18 cellular contexts compared by ENCODE assay signal in genomic region chr14:92529895-92530294, GRCh38. TPM values are rescaled to one million over a fixed set of nuclear protein-coding genes. Genes with fewer than 3 reads are reported as not detected.
A peak's percentile ranks its signal among the peaks of the same experiment; 100 is the strongest.
DNase-seq lines count a peak whose midpoint lies in the region; ATAC-seq lines count a peak whose summit lies in the region.
"Had no signal": no experiment of that assay in that cellular context is flagged by ENCODE, and none has a peak within 500 bp of the region (broad histone marks: within the 10 kb centered on the region; RNA-seq: fewer than 3 reads in every experiment).

No MANE protein-coding gene starts in this region.

- H2AFZ ChIP-seq in trophoblast cell (ENCODE audit: insufficient read depth, low read length, poor library complexity), result no peak overlapping the region

- no peak overlapping the region for H4K91ac ChIP-seq in trophoblast cell (ENCODE audit: low read depth, low read length)

- H3K4me3 Mint-ChIP-seq in T-helper 2 cell treated with Interferon-gamma antibody and Interleukin-4, amounts not matched to agents 5 μg/mL and 100 μg/mL, for 36 hours, result no peak overlapping the region
- H3K4me3 Mint-ChIP-seq: activated B cell treated with CpG ODN at 0.5 μM for 24 hours; stimulated activated memory B cell treated with anti-CD40 and anti-IgM and Interleukin-4, amounts not matched to agents 10 μg/mL and 1 μg/mL and 100 μg/mL, for 72 hours had no signal

- no CpG with 5 or more reads among the region's 4 CpGs for WGBS in trophoblast cell (ENCODE audit: extremely low coverage, insufficient coverage, insufficient read length)

- no peak overlapping the region for H4K8ac ChIP-seq in trophoblast cell (ENCODE audit: low read depth, low read length)

- H3K4me3 ChIP-seq in trophoblast cell (ENCODE audit: low read depth, low read length), result no peak overlapping the region
- H3K4me3 ChIP-seq: lower lobe of right lung, smooth muscle cell, upper lobe of left lung had no signal

- H3K36me3 Mint-ChIP-seq in T-helper 2 cell treated with Interferon-gamma antibody and Interleukin-4, amounts not matched to agents 5 μg/mL and 100 μg/mL, for 36 hours (ENCODE audit: low read depth), result no peaks in the 10 kb centered on the region
- H3K36me3 Mint-ChIP-seq: stimulated activated memory B cell treated with anti-CD40 and anti-IgM and Interleukin-4, amounts not matched to agents 10 μg/mL and 1 μg/mL and 100 μg/mL, for 72 hours had no signal

- ATAC-seq in HG03139 (IDR thresholded peaks at IDR 0.05; ENCODE audit: unreplicated experiment), result no peak
- ATAC-seq: HCT116; lower lobe of right lung; stimulated activated memory B cell treated with anti-CD40 and anti-IgM and Interleukin-4, amounts not matched to agents 10 μg/mL and 1 μg/mL and 100 μg/mL, for 72 hours had no signal

- peaks cover 14% of the 10 kb centered on the region for H3K27me3 Mint-ChIP-seq in T-helper 2 cell treated with Interferon-gamma antibody and Interleukin-4, amounts not matched to agents 5 μg/mL and 100 μg/mL, for 36 hours (ENCODE audit: low read depth)
- H3K27me3 Mint-ChIP-seq: activated B cell treated with CpG ODN at 0.5 μM for 24 hours; stimulated activated memory B cell treated with anti-CD40 and anti-IgM and Interleukin-4, amounts not matched to agents 10 μg/mL and 1 μg/mL and 100 μg/mL, for 72 hours had no signal

- no peak overlapping the region for H2BK12ac ChIP-seq in trophoblast cell (ENCODE audit: low read length)

- no peak overlapping the region for H3K27ac ChIP-seq in trophoblast cell (ENCODE audit: low read depth, low read length)

- no peak overlapping the region for H2BK120ac ChIP-seq in trophoblast cell (ENCODE audit: insufficient read depth, low read length, poor library complexity)

- peaks cover 16% of the 10 kb centered on the region for H3K4me1 Mint-ChIP-seq in T-helper 2 cell treated with Interferon-gamma antibody and Interleukin-4, amounts not matched to agents 5 μg/mL and 100 μg/mL, for 36 hours (ENCODE audit: low read depth)

- H3K36me3 ChIP-seq in trophoblast cell (ENCODE audit: control insufficient read depth in 1 of 2, insufficient read depth in 2 of 2, low read length in 2 of 2), result no peaks in the 10 kb centered on the region
- H3K36me3 ChIP-seq: lower lobe of right lung, upper lobe of left lung had no signal

- peaks cover 2% of the 10 kb centered on the region for H3K79me2 ChIP-seq in trophoblast cell (ENCODE audit: control insufficient read depth, insufficient read depth, low read length, poor library complexity)

- DNase-seq in T-helper 2 cell treated with Interferon-gamma antibody and Interleukin-4, amounts not matched to agents 5 μg/mL and 100 μg/mL, for 36 hours (ENCODE audit: low spot score), result no peak
- DNase-seq in T-helper 2 cell, result no peak
- peak; percentile 11 for DNase-seq in OCI-M1 (lab: John Stamatoyannopoulos, UW)
- DNase-seq in amniotic epithelial cell (ENCODE audit: low read depth), result peak; percentile 49
- DNase-seq in trophoblast cell, result no peak
- DNase-seq in NK-92 (lab: John Stamatoyannopoulos, UW; ENCODE audit: unreplicated experiment), result no peak
- DNase-seq in cerebellum (ENCODE audit: low spot score), result no peak
- DNase-seq: 8988T, activated B cell treated with CpG ODN at 0.5 μM for 24 hours, C1 segment of cervical spinal cord, cortex of kidney, DND-41, lower lobe of right lung, upper lobe of left lung had no signal

- no peak overlapping the region for H3K23ac ChIP-seq in trophoblast cell (ENCODE audit: low read length)

- no peak overlapping the region for H4K12ac ChIP-seq in trophoblast cell (ENCODE audit: low read depth, low read length)

- no peak overlapping the region for H2AK5ac ChIP-seq in trophoblast cell (ENCODE audit: low read length)

- no peak overlapping the region for H2BK5ac ChIP-seq in trophoblast cell (ENCODE audit: low read depth, low read length, poor library complexity)

- H3K9me3 Mint-ChIP-seq in T-helper 2 cell treated with Interferon-gamma antibody and Interleukin-4, amounts not matched to agents 5 μg/mL and 100 μg/mL, for 36 hours, result no peaks in the 10 kb centered on the region
- H3K9me3 Mint-ChIP-seq: activated B cell treated with CpG ODN at 0.5 μM for 24 hours; stimulated activated memory B cell treated with anti-CD40 and anti-IgM and Interleukin-4, amounts not matched to agents 10 μg/mL and 1 μg/mL and 100 μg/mL, for 72 hours had no signal

- peaks cover 3% of the 10 kb centered on the region in 2 experiments for H3K4me1 ChIP-seq in trophoblast cell (ENCODE audit: control insufficient read depth in 1 of 2, insufficient read depth in 2 of 2, low read length in 2 of 2)

- no peak overlapping the region for H3K4ac ChIP-seq in trophoblast cell (ENCODE audit: low read depth, low read length)

- no peak overlapping the region for H3K9ac ChIP-seq in trophoblast cell (ENCODE audit: low read length)

- H3K18ac ChIP-seq in trophoblast cell (ENCODE audit: low read length), result peak overlapping the region; percentile 35

- H3K27me3 ChIP-seq in trophoblast cell (ENCODE audit: insufficient read depth, low read length), result no peaks in the 10 kb centered on the region
- H3K27me3 ChIP-seq: upper lobe of left lung had no signal

- H3K14ac ChIP-seq in trophoblast cell (ENCODE audit: low read length), result no peak overlapping the region

- H3K27ac Mint-ChIP-seq in T-helper 2 cell treated with Interferon-gamma antibody and Interleukin-4, amounts not matched to agents 5 μg/mL and 100 μg/mL, for 36 hours, result peak overlapping the region; percentile 2
- H3K27ac Mint-ChIP-seq: activated B cell treated with CpG ODN at 0.5 μM for 24 hours had no signal

- H3K9me3 ChIP-seq in trophoblast cell (ENCODE audit: insufficient read depth, low read depth, low read length), result peaks cover 1% of the 10 kb centered on the region
- H3K9me3 ChIP-seq: lower lobe of right lung, upper lobe of left lung had no signal

- H3K79me1 ChIP-seq in trophoblast cell (ENCODE audit: low read length), result no peaks in the 10 kb centered on the region

- H3K4me2 ChIP-seq in trophoblast cell (ENCODE audit: low read length), result no peak overlapping the region
- H3K4me2 ChIP-seq: smooth muscle cell had no signal

RNA-seq across cellular contexts. Expression of gene RIN3, which starts 16.3 kb away (rescaled TPM):
- polyA plus RNA-seq in trophoblast cell (2013), result 34.8 and 36.0 TPM in 2 replicates
- total RNA-seq in cerebellum, result 1.5 TPM

Comparison
In these comparisons a context has a peak if more than half of its experiments do, and no peak if none do; other contexts are left out.
1. DNase-seq: peak in OCI-M1 (single experiment) and amniotic epithelial cell (single experiment); none in T-helper 2 cell treated with Interferon-gamma antibody and Interleukin-4, amounts not matched to agents 5 μg/mL and 100 μg/mL, for 36 hours (single experiment), T-helper 2 cell (0 of 5), trophoblast cell (0 of 2), NK-92 (single experiment) and cerebellum (single experiment).